ENCODE assay signal across 23 cellular contexts in genomic region chr6:12943549-12943948, GRCh38.
"Had no signal": no experiment of that assay in that cellular context is flagged by ENCODE, and none has a peak within 500 bp of the region (broad histone marks: within the 10 kb centered on the region; RNA-seq: fewer than 3 reads in every experiment).

No MANE protein-coding gene starts in this region.

- ATAC-seq: effector memory CD8-positive, alpha-beta T cell; esophagus mucosa; foreskin keratinocyte; gastrocnemius medialis; gastroesophageal sphincter; heart left ventricle; heart right ventricle had no signal

- H3K4me3 Mint-ChIP-seq: dendritic cell treated with granulocyte-macrophage colony-stimulating factor and Interleukin-4, amounts not matched to agents 40 ng/mL and 50 ng/mL, for 4 days; effector memory CD8-positive, alpha-beta T cell; endodermal cell had no signal

- DNase-seq: colonic mucosa; cortex of kidney; dorsolateral prefrontal cortex; effector CD4-positive, alpha-beta T cell; effector CD8-positive, alpha-beta T cell; effector memory CD4-positive, alpha-beta T cell; effector memory CD8-positive, alpha-beta T cell; endodermal cell; erythroblast; esophagus squamous epithelium; foreskin melanocyte; gastrocnemius medialis; glutamatergic neuron; head of caudate nucleus; heart left ventricle; heart right ventricle had no signal

- H3K27ac Mint-ChIP-seq: endodermal cell had no signal

- H3K9me3 ChIP-seq: colonic mucosa, esophagus muscularis mucosa, esophagus squamous epithelium, gastrocnemius medialis, gastroesophageal sphincter, heart left ventricle, heart right ventricle had no signal

- H3K4me1 ChIP-seq: colonic mucosa, esophagus muscularis mucosa, esophagus squamous epithelium, foreskin keratinocyte, gastrocnemius medialis, gastroesophageal sphincter had no signal

- H3K27ac ChIP-seq: colonic mucosa, coronary artery, dorsolateral prefrontal cortex, epithelial cell of prostate, esophagus muscularis mucosa, esophagus squamous epithelium, foreskin keratinocyte, gastrocnemius medialis, gastroesophageal sphincter, heart left ventricle, heart right ventricle had no signal

- H3K36me3 ChIP-seq: colonic mucosa, esophagus muscularis mucosa, esophagus squamous epithelium, gastrocnemius medialis, gastroesophageal sphincter, heart left ventricle, heart right ventricle had no signal

- H3K27me3 ChIP-seq: colonic mucosa, dorsolateral prefrontal cortex, esophagus muscularis mucosa, esophagus squamous epithelium, foreskin keratinocyte, gastrocnemius medialis, gastroesophageal sphincter, heart left ventricle, heart right ventricle had no signal

- H3K4me3 ChIP-seq: colonic mucosa, coronary artery, dorsolateral prefrontal cortex, esophagus muscularis mucosa, esophagus squamous epithelium, gastrocnemius medialis, gastroesophageal sphincter, heart left ventricle, heart right ventricle had no signal

- H3K9me3 Mint-ChIP-seq: effector memory CD8-positive, alpha-beta T cell; endodermal cell had no signal
